In genomic region chr3:128468285-128468790, GRCh38 we compare ENCODE assay signal across 2 cellular contexts.
TF ChIP-seq lines count a peak whose summit lies in the region.

No MANE protein-coding gene starts in this region.

TF ChIP-seq in IMR-90, 13 proteins besides CTCF, POLR2A, EP300 and RAD21 (continued from another document):
- no peak for TF ChIP-seq MAZ (IDR thresholded peaks at IDR 0.05; ENCODE audit: borderline replicate concordance, low read depth, low read length)
- TF ChIP-seq MAFK (IDR thresholded peaks at IDR 0.05; ENCODE audit: low read depth, low read length): no peak
- no peak for TF ChIP-seq NFE2L2 (IDR thresholded peaks at IDR 0.05; ENCODE audit: low read depth, low read length)
- TF ChIP-seq USF2 (IDR thresholded peaks at IDR 0.05; ENCODE audit: low read depth, low read length): no peak
- TF ChIP-seq CHD1 (IDR thresholded peaks at IDR 0.05; ENCODE audit: low read depth, low read length): no peak
- no peak for TF ChIP-seq RFX5 (IDR thresholded peaks at IDR 0.05; ENCODE audit: low read depth, low read length)
- TF ChIP-seq MXI1 (IDR thresholded peaks at IDR 0.05; ENCODE audit: borderline replicate concordance, low read depth, low read length): no peak

TF ChIP-seq in SK-N-SH treated with all-trans-retinoic acid at 6 μM for 48 hours, 23 proteins besides CTCF, POLR2A, EP300 and RAD21 (continued from another document):
- no peak for TF ChIP-seq CREB5 (CRISPR knock-in tag; IDR thresholded peaks at IDR 0.05; ENCODE audit: low read depth)
- no peak for TF ChIP-seq ZFP3 (CRISPR knock-in tag; IDR thresholded peaks at IDR 0.05)
- no peak for TF ChIP-seq CSDC2 (CRISPR knock-in tag; IDR thresholded peaks at IDR 0.05)
- no peak for TF ChIP-seq ZNF565 (CRISPR knock-in tag; conservative IDR thresholded peaks at IDR 0.05; ENCODE audit: low read depth)
- peak; percentile 25; the same call in 1 of the 2 replicates for TF ChIP-seq ISL1 (CRISPR knock-in tag; IDR thresholded peaks at IDR 0.05)
- TF ChIP-seq ZFP30 (CRISPR knock-in tag; IDR thresholded peaks at IDR 0.05): no peak
- TF ChIP-seq PATZ1 (CRISPR knock-in tag; IDR thresholded peaks at IDR 0.05; ENCODE audit: borderline replicate concordance): no peak
- no peak; the same call in 1 of the 2 replicates for TF ChIP-seq ZNF8 (CRISPR knock-in tag; IDR thresholded peaks at IDR 0.05)
- TF ChIP-seq TCF4 (CRISPR knock-in tag; IDR thresholded peaks at IDR 0.05; ENCODE audit: borderline replicate concordance): peak; percentile 98
- TF ChIP-seq GLIS3 (CRISPR knock-in tag; IDR thresholded peaks at IDR 0.05): 0 out of 2 replicates have a peak, but pooled peaks have one; percentile 27
- no peak for TF ChIP-seq POU6F1 (CRISPR knock-in tag; IDR thresholded peaks at IDR 0.05; ENCODE audit: borderline replicate concordance, low read depth)
- TF ChIP-seq TOX (CRISPR knock-in tag; IDR thresholded peaks at IDR 0.05; ENCODE audit: borderline replicate concordance): no peak
- no peak for TF ChIP-seq ARNTL (CRISPR knock-in tag; IDR thresholded peaks at IDR 0.05; ENCODE audit: borderline replicate concordance, low read depth)
- no peak for TF ChIP-seq PPARA (CRISPR knock-in tag; IDR thresholded peaks at IDR 0.05; ENCODE audit: borderline replicate concordance)
- TF ChIP-seq ZC3H10 (CRISPR knock-in tag; IDR thresholded peaks at IDR 0.05): no peak
- TF ChIP-seq TSHZ2 (CRISPR knock-in tag; IDR thresholded peaks at IDR 0.05): peak; percentile 91; the same call in 1 of the 2 replicates
- TF ChIP-seq ESRRG (CRISPR knock-in tag; IDR thresholded peaks at IDR 0.05): no peak
- TF ChIP-seq RARB (CRISPR knock-in tag; IDR thresholded peaks at IDR 0.05): no peak
- peak; percentile 75; the same call in 1 of the 2 replicates for TF ChIP-seq CSRNP3 (CRISPR knock-in tag; IDR thresholded peaks at IDR 0.05)
- TF ChIP-seq OSR1 (CRISPR knock-in tag; IDR thresholded peaks at IDR 0.05): no peak
- TF ChIP-seq SNAI2 (CRISPR knock-in tag; IDR thresholded peaks at IDR 0.05): no peak
TF ChIP-seq in SK-N-SH treated with all-trans-retinoic acid at 6 μM for 48 hours: peak in this region for 5.
